Comparison of ENCODE assay signal across 14 cellular contexts in genomic region chr6:116267879-116268588, GRCh38. TPM values are rescaled to one million over a fixed set of nuclear protein-coding genes. Genes with fewer than 3 reads are reported as not detected.
DNase-seq lines count a peak whose midpoint lies in the region; ATAC-seq, FAIRE-seq and TF ChIP-seq lines count a peak whose summit lies in the region.
"Had no signal": no experiment of that assay in that cellular context is flagged by ENCODE, and none has a peak within 500 bp of the region (broad histone marks: within the 10 kb centered on the region; RNA-seq: fewer than 3 reads in every experiment).

No MANE protein-coding gene starts in this region.

- POLR2A ChIA-PET in CD8-positive, alpha-beta memory T cell (lab: Charles Lee) = interaction anchor here (0.8 to 3.4 kb wide), 3 partner anchors 9 to 14 kb away, joined by 3 to 19 read pairs (median 4); partner anchors contain the start of genes TSPYL1 and TSPYL4
- POLR2A ChIA-PET in GM12878 (lab: Charles Lee) = interaction anchor here (0.7 to 2.9 kb wide), 4 partner anchors 12 to 294 kb away, joined by 3 to 12 read pairs (median 4); partner anchors contain the start of genes TSPYL1 and TSPYL4

- peaks cover 11 to 53% (median 13%) of the 10 kb centered on the region in 3 donors for H3K36me3 Mint-ChIP-seq in CD8-positive, alpha-beta memory T cell

- no peak for TF ChIP-seq CTCF in GM12878 (IDR thresholded peaks at IDR 0.05 in 2 of 3, conservative IDR thresholded peaks at IDR 0.05 in 1 of 3; ENCODE audit: control insufficient read depth in 2 of 3, extremely low read depth in 1 of 3, insufficient read depth in 1 of 3, low read depth in 3 of 3, low read length in 3 of 3)

- TF ChIP-seq RAD21 in GM12878 (IDR thresholded peaks at IDR 0.05; ENCODE audit: insufficient read depth, low read depth, low read length) = no peak

- no peak overlapping the region for H3K27ac ChIP-seq in CD8-positive, alpha-beta memory T cell (ENCODE audit: low read depth, low read length)
- H3K27ac ChIP-seq in GM12878 (ENCODE audit: control insufficient read depth, insufficient read depth) (no peak overlapping the region), mesendoderm (ENCODE audit: low read depth, low read length) (no peak overlapping the region)
- H3K27ac ChIP-seq: hepatocyte, tibial artery had no signal

- no peak overlapping the region for H4K5ac ChIP-seq in mesendoderm (ENCODE audit: low read length)

- H3K79me2 ChIP-seq in GM12878 (ENCODE audit: control insufficient read depth, insufficient read depth, low read length) (no peaks in the 10 kb centered on the region), mesendoderm (ENCODE audit: control insufficient read depth, insufficient read depth, low read length) (no peaks in the 10 kb centered on the region)

- SMC1A ChIA-PET in GM12878 (lab: Charles Lee; ENCODE audit: uncharacterized antibody, unreplicated experiment) = interaction anchor here (0.6 to 3.9 kb wide), 32 partner anchors 9 to 383 kb away, joined by 3 to 42 read pairs (median 4); partner anchors contain the start of gene TSPYL1

- no peak for TF ChIP-seq POLR2A in GM12878 (IDR thresholded peaks at IDR 0.05; ENCODE audit: low read depth, low read length)

- RAD21 ChIA-PET in GM12878 (lab: Charles Lee; ENCODE audit: unreplicated experiment) = interaction anchor here (0.7 to 3.9 kb wide), 27 partner anchors 9 to 305 kb away, joined by 3 to 28 read pairs (median 5); partner anchors contain the start of genes TSPYL1 and TSPYL4

- no peak overlapping the region for H2BK15ac ChIP-seq in mesendoderm (replicated peaks; ENCODE audit: low read depth)

- no peak overlapping the region for H3K4ac ChIP-seq in mesendoderm (ENCODE audit: low read depth, low read length)

- no peak overlapping the region for H3K23ac ChIP-seq in mesendoderm (ENCODE audit: low read length)

- H3K9me3 Mint-ChIP-seq in CD8-positive, alpha-beta memory T cell = peaks cover 0 to 11% (median 10%) of the 10 kb centered on the region in 5 donors

- no peaks in the 10 kb centered on the region for H3K79me1 ChIP-seq in mesendoderm (ENCODE audit: low read length)

- intact Hi-C loops in GM12878 (cut with micrococcal nuclease; ENCODE audit: unreplicated experiment) = loop anchor here (1.0 kb wide), 2 partner anchors 264 to 293 kb away; no protein-coding TSS in a partner anchor

- DNase-seq in CD8-positive, alpha-beta memory T cell = no peak
- DNase-seq in GM12878 (ENCODE audit: low read depth, low spot score) (no peak), mesendoderm (no peak), germinal center (ENCODE audit: low spot score) (no peak), epidermal melanocyte (ENCODE audit: insufficient read length, low spot score) (no peak), NCI-H2227 treated with DMSO at 0.1 percent for 48 hours (lab: John Stamatoyannopoulos, UW) (no peak)
- DNase-seq: activated CD4-positive, alpha-beta T cell treated with anti-CD3 and anti-CD28 coated beads for 1 hour; effector memory CD4-positive, alpha-beta T cell; MG63; tibial artery had no signal

- no peak overlapping the region for H2BK120ac ChIP-seq in mesendoderm (ENCODE audit: low read depth, low read length)

- no peak overlapping the region for H3K56ac ChIP-seq in mesendoderm (ENCODE audit: low read length)

- H4K8ac ChIP-seq in mesendoderm (ENCODE audit: low read depth, low read length) = no peak overlapping the region

- no peak overlapping the region for H3K4me3 ChIP-seq in CD8-positive, alpha-beta memory T cell (ENCODE audit: low read length)
- H3K4me3 ChIP-seq in GM12878 (no peak overlapping the region), mesendoderm (ENCODE audit: low read length) (no peak overlapping the region)
- H3K4me3 ChIP-seq: hepatocyte, MG63, tibial artery had no signal

- H3K4me2 ChIP-seq in GM12878 (ENCODE audit: control insufficient read depth, insufficient read depth) = no peak overlapping the region
- no peak overlapping the region for H3K4me2 ChIP-seq in mesendoderm (ENCODE audit: low read length)
- H3K4me2 ChIP-seq: hepatocyte had no signal

- no peak overlapping the region for H2BK5ac ChIP-seq in mesendoderm (ENCODE audit: low read length)

- H3K36me3 ChIP-seq in CD8-positive, alpha-beta memory T cell (ENCODE audit: insufficient read depth, low read length) = no peaks in the 10 kb centered on the region
- peaks cover 1 to 2% of the 10 kb centered on the region in 2 experiments; a peak in 3 of 4 replicates for H3K36me3 ChIP-seq in GM12878 (ENCODE audit: control insufficient read depth in 2 of 2, insufficient read depth in 2 of 2, low read length in 1 of 2)
- H3K36me3 ChIP-seq in mesendoderm (ENCODE audit: control insufficient read depth, insufficient read depth, low read length) = peaks cover 1% of the 10 kb centered on the region
- H3K36me3 ChIP-seq: MG63 had no signal

- H3K4me3 Mint-ChIP-seq in CD8-positive, alpha-beta memory T cell = no peak overlapping the region

- no TSS peak for BruUV-seq in GM12878 (replicated peaks; lab: Mats Ljungman, UMichigan)

- H2AFZ ChIP-seq in GM12878 (ENCODE audit: control insufficient read depth, low read depth, low read length) = no peak overlapping the region; the same call in 1 of the 2 replicates
- H2AFZ ChIP-seq: hepatocyte had no signal

- CTCF ChIA-PET in CD8-positive, alpha-beta memory T cell (lab: Charles Lee) = interaction anchor here (0.9 to 3.7 kb wide), 12 partner anchors 11 to 304 kb away, joined by 3 to 29 read pairs (median 4); partner anchors contain the start of genes TSPYL1 and TSPYL4
- CTCF ChIA-PET in GM12878 (lab: Yijun Ruan, JAX) = interaction anchor here (0.5 to 5.5 kb wide), 54 partner anchors 9 to 380 kb away, joined by 3 to 76 read pairs (median 5); partner anchors contain the start of genes CALHM4, DSE, RWDD1 and TSPYL1

- peaks cover 23 to 51% (median 46%) of the 10 kb centered on the region in 3 donors for H3K4me1 Mint-ChIP-seq in CD8-positive, alpha-beta memory T cell

- no peak for FAIRE-seq in GM12878 (lab: Jason Lieb, UNC)

- ATAC-seq in GM19035 (IDR thresholded peaks at IDR 0.05; ENCODE audit: unreplicated experiment) (peak; percentile 26), HG03342 (IDR thresholded peaks at IDR 0.05; ENCODE audit: unreplicated experiment) (peak; percentile 11), GM12878 (peak; percentile 14)

- H3K9ac ChIP-seq in GM12878 (ENCODE audit: control insufficient read depth, insufficient read depth, low read length) (no peak overlapping the region), mesendoderm (ENCODE audit: low read length) (no peak overlapping the region)

- H3K27me3 ChIP-seq in CD8-positive, alpha-beta memory T cell (ENCODE audit: insufficient read depth, low read length, poor library complexity, severe bottlenecking) = no peaks in the 10 kb centered on the region
- H3K27me3 ChIP-seq in GM12878 (replicated peaks in 1 of 2; ENCODE audit: control insufficient read depth in 2 of 2, insufficient read depth in 2 of 2, low read length in 1 of 2) (no peaks in the 10 kb centered on the region), mesendoderm (ENCODE audit: insufficient read depth, low read length, poor library complexity) (no peaks in the 10 kb centered on the region)
- H3K27me3 ChIP-seq: hepatocyte, MG63, tibial artery had no signal

- no peak for TF ChIP-seq EP300 in GM12878 (IDR thresholded peaks at IDR 0.05; ENCODE audit: borderline replicate concordance in 1 of 2, control insufficient read depth in 1 of 2, low read depth in 2 of 2, low read length in 2 of 2)

- peaks cover 0 to 1% of the 10 kb centered on the region in 2 donors for H3K27me3 Mint-ChIP-seq in CD8-positive, alpha-beta memory T cell
- H3K27me3 Mint-ChIP-seq: CD4-positive, CD25-positive, alpha-beta regulatory T cell had no signal

- no peak overlapping the region for H3K18ac ChIP-seq in mesendoderm (ENCODE audit: low read length)

- in situ Hi-C loops in GM12878 (cut with MboI) = no loop called here

- 44% methylated on average over 3 of the region's 3 CpGs for WGBS in GM12878 (ENCODE audit: insufficient coverage, insufficient replicate concordance, low lambda C conversion rate, missing lambda C conversion rate)
- WGBS in mesendoderm (ENCODE audit: extremely low coverage, insufficient coverage, low lambda C conversion rate) = no CpG with 5 or more reads among the region's 3 CpGs

- H4K20me1 ChIP-seq in GM12878 (ENCODE audit: control insufficient read depth, insufficient read depth) = no peaks in the 10 kb centered on the region

- no peaks in the 10 kb centered on the region for H3K4me1 ChIP-seq in CD8-positive, alpha-beta memory T cell (ENCODE audit: insufficient read depth, low read length)
- H3K4me1 ChIP-seq in GM12878 (ENCODE audit: control insufficient read depth, insufficient read depth, low read length) = no peaks in the 10 kb centered on the region
- H3K4me1 ChIP-seq in mesendoderm (ENCODE audit: control insufficient read depth, low read depth, low read length) = no peaks in the 10 kb centered on the region
- H3K4me1 ChIP-seq: tibial artery had no signal

- H2AK5ac ChIP-seq in mesendoderm (ENCODE audit: low read length) = no peak overlapping the region

- peak overlapping the region in 7 of 8 donors; percentile 25 to 77 (median 61) for H3K27ac Mint-ChIP-seq in CD8-positive, alpha-beta memory T cell
- H3K27ac Mint-ChIP-seq: CD4-positive, CD25-positive, alpha-beta regulatory T cell had no signal

- H3K9me3 ChIP-seq in CD8-positive, alpha-beta memory T cell (ENCODE audit: low read length) = no peaks in the 10 kb centered on the region
- H3K9me3 ChIP-seq in GM12878 (replicated peaks; ENCODE audit: control insufficient read depth, insufficient read depth, low read length) = peaks cover 2% of the 10 kb centered on the region; the same call in 2 of the 3 replicates

RNA-seq across cellular contexts. Expression of gene TSPYL1, which starts 11.7 kb away (rescaled TPM):
- 10 to 100 TPM; 56.6 to 57.4 TPM for total RNA-seq in CD8-positive, alpha-beta memory T cell
- 50.5 TPM for polyA plus RNA-seq in CD8-positive, alpha-beta memory T cell
- 17.3 and 19.3 TPM in 2 replicates for total RNA-seq in GM12878 (2013; cell fraction: nucleolus; rRNA removed)
- 40.2 and 45.1 TPM in 2 replicates for total RNA-seq in GM12878 (2014; rRNA removed)
- total RNA-seq in GM12878 (2014; rRNA removed; fragmentation: Illumina TruSeq; extraction: Trizol) = 34.2 and 35.3 TPM in 2 replicates
- 42.7 and 44.1 TPM in 2 replicates for total RNA-seq in GM12878 (2021)
- polyA plus RNA-seq in GM12878 (2011; ENCODE audit: low read depth) = 22.6 TPM
- 28.4 and 28.5 TPM in 2 replicates for polyA plus RNA-seq in GM12878 (2011; rRNA removed)
- 18.2 and 22.7 TPM in 2 replicates for polyA plus RNA-seq in GM12878 (2011; cell fraction: cytosol; rRNA removed)
- 15.3 and 21.6 TPM in 2 replicates for polyA plus RNA-seq in GM12878 (2011; cell fraction: nucleus; rRNA removed)
- 31.3 and 39.9 TPM in 2 replicates for polyA plus RNA-seq in GM12878 (2012)
- polyA plus RNA-seq in GM12878 (2014; fragmentation: Illumina TruSeq; extraction: Trizol) = 23.9 and 25.7 TPM in 2 replicates
- 10 to 100 TPM; 22.9 to 29.9 TPM for polyA plus RNA-seq in GM12878 (2014; fragmentation: Nextera tagmentation; extraction: Ambion mirVana)
- polyA plus RNA-seq in GM12878 (2014; rRNA removed) = 20.0 and 23.1 TPM in 2 replicates
- 10 to 100 TPM; 22.9 to 23.4 TPM for polyA plus RNA-seq in GM12878 (2016; fragmentation: Nextera tagmentation; extraction: Ambion mirVana)
- 49.3 and 62.0 TPM in 2 replicates for polyA minus RNA-seq in GM12878 (2011; rRNA and poly(A)+ RNA removed)
- 17.1 and 19.1 TPM in 2 replicates for polyA minus RNA-seq in GM12878 (2011; cell fraction: cytosol; rRNA and poly(A)+ RNA removed)
- polyA minus RNA-seq in GM12878 (2011; cell fraction: nucleus; rRNA and poly(A)+ RNA removed) = 16.1 and 24.8 TPM in 2 replicates
- 46.8 TPM for polyA plus RNA-seq in mesendoderm (2013, experiment 1 of 2)
- 46.9 TPM for polyA plus RNA-seq in mesendoderm (2013, experiment 2 of 2)

RNA-seq across cellular contexts. Expression of gene TSPYL4, which starts 14.2 kb away (rescaled TPM):
- total RNA-seq in CD8-positive, alpha-beta memory T cell = 10 to 100 TPM; 19.3 to 19.9 TPM
- 9.4 TPM for polyA plus RNA-seq in CD8-positive, alpha-beta memory T cell
- total RNA-seq in GM12878 (2013; cell fraction: nucleolus; rRNA removed) = 22.8 and 23.2 TPM in 2 replicates
- total RNA-seq in GM12878 (2014; rRNA removed) (20.2 and 22.9 TPM in 2 replicates), GM12878 (2014; rRNA removed; fragmentation: Illumina TruSeq; extraction: Trizol) (9.2 and 9.8 TPM in 2 replicates), GM12878 (2021) (19.9 TPM in 2 replicates)
- 8.3 TPM for polyA plus RNA-seq in GM12878 (2011; ENCODE audit: low read depth)
- polyA plus RNA-seq in GM12878 (2011; rRNA removed) (24.0 and 27.6 TPM in 2 replicates), GM12878 (2014; fragmentation: Illumina TruSeq; extraction: Trizol) (21.9 and 27.1 TPM in 2 replicates), GM12878 (2014; fragmentation: Nextera tagmentation; extraction: Ambion mirVana) (1 to 10 TPM; 1.5 to 2.2 TPM), GM12878 (2014; rRNA removed) (20.4 and 20.6 TPM in 2 replicates), GM12878 (2016; fragmentation: Nextera tagmentation; extraction: Ambion mirVana) (10 to 100 TPM; 18.5 to 21.0 TPM)
- 24.6 and 25.6 TPM in 2 replicates for polyA plus RNA-seq in GM12878 (2011; cell fraction: cytosol; rRNA removed)
- polyA plus RNA-seq in GM12878 (2011; cell fraction: nucleus; rRNA removed) = 27.2 and 29.9 TPM in 2 replicates
- polyA plus RNA-seq in GM12878 (2012) = 9.9 and 12.0 TPM in 2 replicates
- 25.2 and 27.4 TPM in 2 replicates for polyA minus RNA-seq in GM12878 (2011; rRNA and poly(A)+ RNA removed)
- 6.1 and 8.3 TPM in 2 replicates for polyA minus RNA-seq in GM12878 (2011; cell fraction: cytosol; rRNA and poly(A)+ RNA removed)
- 13.4 and 13.7 TPM in 2 replicates for polyA minus RNA-seq in GM12878 (2011; cell fraction: nucleus; rRNA and poly(A)+ RNA removed)
- 22.8 TPM for polyA plus RNA-seq in mesendoderm (2013, experiment 1 of 2)
- 21.8 TPM for polyA plus RNA-seq in mesendoderm (2013, experiment 2 of 2)
